ENCODE assay signal across 13 cellular contexts in genomic region chr1:19495816-19496528, GRCh38. TPM values are rescaled to one million over a fixed set of nuclear protein-coding genes. Genes with fewer than 3 reads are reported as not detected.
DNase-seq lines count a peak whose midpoint lies in the region; ATAC-seq and TF ChIP-seq lines count a peak whose summit lies in the region.
"Had no signal": no experiment of that assay in that cellular context is flagged by ENCODE, and none has a peak within 500 bp of the region (broad histone marks: within the 10 kb centered on the region; RNA-seq: fewer than 3 reads in every experiment).

No MANE protein-coding gene starts in this region.

- TF ChIP-seq POLR2A in vagina (IDR thresholded peaks at IDR 0.05), result no peak

- H3K9me3 Mint-ChIP-seq in dendritic cell treated with granulocyte-macrophage colony-stimulating factor and Interleukin-4, amounts not matched to agents 40 ng/mL and 50 ng/mL, for 4 days, result no peaks in the 10 kb centered on the region
- no peaks in the 10 kb centered on the region for H3K9me3 Mint-ChIP-seq in naive thymus-derived CD8-positive, alpha-beta T cell

- H3K4me3 ChIP-seq in vagina, result no peak overlapping the region
- H3K4me3 ChIP-seq: dorsolateral prefrontal cortex, HAP-1 had no signal

- intact Hi-C loops in left cardiac atrium (cut with DNase I), result no loop called here
- intact Hi-C loops in Right ventricle myocardium superior (cut with DNase I), result no loop called here
- intact Hi-C loops in dendritic cell treated with granulocyte-macrophage colony-stimulating factor and Interleukin-4, amounts not matched to agents 40 ng/mL and 50 ng/mL, for 4 days (cut with micrococcal nuclease), result no loop called here
- intact Hi-C loops in vagina (cut with DNase I), result no loop called here

- TF ChIP-seq CTCF in vagina (IDR thresholded peaks at IDR 0.05), result no peak

- peak overlapping the region; percentile 83 for H3K27ac ChIP-seq in vagina

- H3K4me1 Mint-ChIP-seq in dendritic cell treated with granulocyte-macrophage colony-stimulating factor and Interleukin-4, amounts not matched to agents 40 ng/mL and 50 ng/mL, for 4 days (ENCODE audit: low read depth), result peaks cover 18% of the 10 kb centered on the region
- peaks cover 20 to 40% (median 32%) of the 10 kb centered on the region in 4 donors for H3K4me1 Mint-ChIP-seq in naive thymus-derived CD8-positive, alpha-beta T cell

- H3K4me3 Mint-ChIP-seq in dendritic cell treated with granulocyte-macrophage colony-stimulating factor and Interleukin-4, amounts not matched to agents 40 ng/mL and 50 ng/mL, for 4 days, result no peak overlapping the region
- peak overlapping the region in 1 of 10 donors; percentile 19 for H3K4me3 Mint-ChIP-seq in naive thymus-derived CD8-positive, alpha-beta T cell
- H3K4me3 Mint-ChIP-seq: naive thymus-derived CD4-positive, alpha-beta T cell had no signal

- H3K27ac Mint-ChIP-seq in dendritic cell treated with granulocyte-macrophage colony-stimulating factor and Interleukin-4, amounts not matched to agents 40 ng/mL and 50 ng/mL, for 4 days, result peak overlapping the region; percentile 5
- peak overlapping the region in 7 of 10 donors; percentile 34 to 89 (median 59) for H3K27ac Mint-ChIP-seq in naive thymus-derived CD8-positive, alpha-beta T cell

- no peaks in the 10 kb centered on the region for H3K9me3 ChIP-seq in vagina
- H3K9me3 ChIP-seq: BE2C, HAP-1 had no signal

- ATAC-seq in left cardiac atrium, result peak; percentile 18 to 38
- ATAC-seq in Right ventricle myocardium superior (ENCODE audit: poor library complexity), result no peak
- no peak for ATAC-seq in naive thymus-derived CD8-positive, alpha-beta T cell
- ATAC-seq: naive thymus-derived CD4-positive, alpha-beta T cell had no signal

- peaks cover 9% of the 10 kb centered on the region for H3K27me3 Mint-ChIP-seq in dendritic cell treated with granulocyte-macrophage colony-stimulating factor and Interleukin-4, amounts not matched to agents 40 ng/mL and 50 ng/mL, for 4 days
- H3K27me3 Mint-ChIP-seq in naive thymus-derived CD8-positive, alpha-beta T cell, result no peaks in the 10 kb centered on the region
- H3K27me3 Mint-ChIP-seq: naive thymus-derived CD4-positive, alpha-beta T cell had no signal

- H3K36me3 Mint-ChIP-seq in dendritic cell treated with granulocyte-macrophage colony-stimulating factor and Interleukin-4, amounts not matched to agents 40 ng/mL and 50 ng/mL, for 4 days (ENCODE audit: low read depth), result peaks cover 3% of the 10 kb centered on the region
- peaks cover 0 to 5% (median 0%) of the 10 kb centered on the region in 3 donors for H3K36me3 Mint-ChIP-seq in naive thymus-derived CD8-positive, alpha-beta T cell

- DNase-seq in left cardiac atrium (no peak), Right ventricle myocardium superior (no peak), vagina (ENCODE audit: extremely low spot score in 2 of 2) (no peak), GF-D8 (lab: John Stamatoyannopoulos, UW) (no peak), kidney tubule cell (ENCODE audit: low spot score) (no peak), NCI-H1092 (lab: John Stamatoyannopoulos, UW) (no peak)
- no peak for DNase-seq in naive thymus-derived CD8-positive, alpha-beta T cell
- DNase-seq: BE2C; dorsolateral prefrontal cortex; naive thymus-derived CD4-positive, alpha-beta T cell; stimulated activated CD4-positive, alpha-beta T cell treated with anti-CD3 and anti-CD28 coated beads, Interleukin-2, amount 100 ng/mL, for 24 hours had no signal

- peaks cover 17% of the 10 kb centered on the region for H3K4me1 ChIP-seq in vagina
- H3K4me1 ChIP-seq: BE2C, HAP-1 had no signal

- POLR2A ChIA-PET in naive thymus-derived CD8-positive, alpha-beta T cell (lab: Charles Lee), result interaction anchor here (0.6 kb wide), 1 partner anchor 92 kb away, joined by 3 read pairs; no protein-coding TSS in a partner anchor

- H3K27me3 ChIP-seq in vagina, result no peaks in the 10 kb centered on the region
- H3K27me3 ChIP-seq: BE2C, dorsolateral prefrontal cortex had no signal

- no peaks in the 10 kb centered on the region for H3K36me3 ChIP-seq in vagina
- H3K36me3 ChIP-seq: BE2C, HAP-1 had no signal

RNA-seq across cellular contexts. Expression of gene CAPZB, which starts 10.6 kb away (rescaled TPM):
- total RNA-seq in left cardiac atrium (100 to 1,000 TPM; 227 to 254 TPM), Right ventricle myocardium superior (222 TPM), vagina (152 TPM)
- 100 to 1,000 TPM; 268 to 289 TPM for total RNA-seq in naive thymus-derived CD8-positive, alpha-beta T cell
- 100 to 1,000 TPM; 475 to 592 (median 562) TPM for polyA plus RNA-seq in naive thymus-derived CD8-positive, alpha-beta T cell

Comparison
In these comparisons a context has a peak if more than half of its experiments do, and no peak if none do; other contexts are left out.
1. ATAC-seq: peak in left cardiac atrium (2 of 2); none in Right ventricle myocardium superior (single experiment) and naive thymus-derived CD8-positive, alpha-beta T cell (0 of 2).